28 cellular contexts compared by ENCODE assay signal in genomic region chr1:164515932-164516331, GRCh38. TPM values are rescaled to one million over a fixed set of nuclear protein-coding genes. Genes with fewer than 3 reads are reported as not detected.
DNase-seq lines count a peak whose midpoint lies in the region; ATAC-seq and TF ChIP-seq lines count a peak whose summit lies in the region.
"Had no signal": no experiment of that assay in that cellular context is flagged by ENCODE, and none has a peak within 500 bp of the region (broad histone marks: within the 10 kb centered on the region; RNA-seq: fewer than 3 reads in every experiment).

No MANE protein-coding gene starts in this region.

- H3K4me3 ChIP-seq in gastrocnemius medialis, result no peak overlapping the region
- H3K4me3 ChIP-seq: BLaER1 treated with 17β-estradiol and CSF1 and Interleukin-3, amounts not matched to agents 10 nM and 100 nM; ovary; Peyer's patch; right lobe of liver; SK-N-MC; vagina had no signal

- TF ChIP-seq CTCF in brain (conservative IDR thresholded peaks at IDR 0.05) (no peak), glutamatergic neuron (IDR thresholded peaks at IDR 0.05; ENCODE audit: partially characterized antibody, unreplicated experiment) (no peak), gastrocnemius medialis (IDR thresholded peaks at IDR 0.05 in 4 of 5, conservative IDR thresholded peaks at IDR 0.05 in 1 of 5) (no peak)

- no peaks in the 10 kb centered on the region for H3K27me3 ChIP-seq in gastrocnemius medialis
- H3K27me3 ChIP-seq: BLaER1 treated with 17β-estradiol and CSF1 and Interleukin-3, amounts not matched to agents 10 nM and 100 nM; ovary; Peyer's patch; right lobe of liver; vagina had no signal

- no peaks in the 10 kb centered on the region for H3K36me3 Mint-ChIP-seq in brain
- no peaks in the 10 kb centered on the region for H3K36me3 Mint-ChIP-seq in glutamatergic neuron (ENCODE audit: unreplicated experiment)

- in situ Hi-C loops in gastrocnemius medialis (cut with MboI; ENCODE audit: low sequenced_read_pairs in 4 of 4), result no loop called here

- H3K36me3 ChIP-seq in gastrocnemius medialis, result no peaks in the 10 kb centered on the region
- H3K36me3 ChIP-seq: BLaER1 treated with 17β-estradiol and CSF1 and Interleukin-3, amounts not matched to agents 10 nM and 100 nM; ovary; Peyer's patch; right lobe of liver; vagina had no signal

- H3K27ac Mint-ChIP-seq in brain (peak overlapping the region in 3 of 5 experiments; percentile 40 to 76 (median 75)), glutamatergic neuron (ENCODE audit: unreplicated experiment) (peak overlapping the region; percentile 41)
- H3K27ac Mint-ChIP-seq: activated B cell treated with CpG ODN at 0.5 μM for 24 hours; activated CD4-positive, alpha-beta memory T cell treated with anti-CD3 and anti-CD28 coated beads, Interleukin-2, amount 10 ng/mL, durations not matched to agents 7 days and 5 days; effector memory CD8-positive, alpha-beta T cell had no signal

- peak overlapping the region; percentile 1 to 60 (median 23) for H3K27ac ChIP-seq in gastrocnemius medialis
- H3K27ac ChIP-seq: BLaER1 treated with 17β-estradiol and CSF1 and Interleukin-3, amounts not matched to agents 10 nM and 100 nM; ovary; Peyer's patch; right lobe of liver; SK-N-MC; vagina had no signal

- H3K4me1 Mint-ChIP-seq in brain, result peaks cover 63% of the 10 kb centered on the region
- H3K4me1 Mint-ChIP-seq in glutamatergic neuron (ENCODE audit: low read depth, unreplicated experiment), result peaks cover 30% of the 10 kb centered on the region
- H3K4me1 Mint-ChIP-seq: activated B cell treated with CpG ODN at 0.5 μM for 24 hours; activated CD4-positive, alpha-beta memory T cell treated with anti-CD3 and anti-CD28 coated beads, Interleukin-2, amount 10 ng/mL, durations not matched to agents 7 days and 5 days; central memory CD8-positive, alpha-beta T cell had no signal

- DNase-seq in NCI-H82 (lab: John Stamatoyannopoulos, UW) (peak; percentile 32), NCI-H82 treated with DMSO at 0.1 percent for 48 hours (lab: John Stamatoyannopoulos, UW; ENCODE audit: unreplicated experiment) (no peak), glutamatergic neuron (no peak), gastrocnemius medialis (no peak), globus pallidus (ENCODE audit: low spot score) (no peak)
- DNase-seq: activated B cell treated with CpG ODN at 0.5 μM for 24 hours; activated CD4-positive, alpha-beta memory T cell treated with anti-CD3 and anti-CD28 coated beads, Interleukin-2, amount 10 ng/mL, durations not matched to agents 7 days and 5 days; activated gamma-delta T cell treated with Interleukin-2 at 50 U/mL for 16 hours; activated T-cell treated with anti-CD3 and anti-CD28 coated beads for 4 hours; amygdala; effector memory CD8-positive, alpha-beta T cell; hippocampal formation; KBM-7; mammary epithelial cell; NCI-H2029; NCI-H226; NK-92 treated with Interleukin-12 subunit alpha and Interleukin-12 subunit beta, amount 100 ng/mL, for 24 hours; ovary; Peyer's patch; right lobe of liver; T-helper 9 cell had no signal

- H3K27me3 Mint-ChIP-seq in brain (no peaks in the 10 kb centered on the region), glutamatergic neuron (ENCODE audit: unreplicated experiment) (no peaks in the 10 kb centered on the region)
- H3K27me3 Mint-ChIP-seq: activated B cell treated with CpG ODN at 0.5 μM for 24 hours; activated CD4-positive, alpha-beta memory T cell treated with anti-CD3 and anti-CD28 coated beads, Interleukin-2, amount 10 ng/mL, durations not matched to agents 7 days and 5 days; central memory CD8-positive, alpha-beta T cell; effector memory CD8-positive, alpha-beta T cell had no signal

- H3K4me3 Mint-ChIP-seq in brain, result peak overlapping the region in 1 of 5 experiments; percentile 23
- H3K4me3 Mint-ChIP-seq in glutamatergic neuron (ENCODE audit: unreplicated experiment), result no peak overlapping the region
- H3K4me3 Mint-ChIP-seq: activated B cell treated with CpG ODN at 0.5 μM for 24 hours; activated CD4-positive, alpha-beta memory T cell treated with anti-CD3 and anti-CD28 coated beads, Interleukin-2, amount 10 ng/mL, durations not matched to agents 7 days and 5 days; central memory CD8-positive, alpha-beta T cell; effector memory CD8-positive, alpha-beta T cell had no signal

- ATAC-seq in gastrocnemius medialis (no peak), HG02763 (IDR thresholded peaks at IDR 0.05; ENCODE audit: unreplicated experiment) (no peak), GM18517 (IDR thresholded peaks at IDR 0.05; ENCODE audit: unreplicated experiment) (no peak)
- ATAC-seq: effector memory CD8-positive, alpha-beta T cell; right lobe of liver had no signal

- no peak for TF ChIP-seq POLR2A in gastrocnemius medialis (IDR thresholded peaks at IDR 0.05)

- intact Hi-C loops in gastrocnemius medialis (cut with DNase I; ENCODE audit: low total_unique reads), result loop anchor here (2.0 to 5.0 kb wide), 3 partner anchors 43 to 306 kb away; partner anchors contain the start of gene PBX1

- H3K9me3 Mint-ChIP-seq in brain (peaks cover 0 to 4% (median 0%) of the 10 kb centered on the region in 5 experiments), glutamatergic neuron (ENCODE audit: unreplicated experiment) (no peaks in the 10 kb centered on the region)
- H3K9me3 Mint-ChIP-seq: activated B cell treated with CpG ODN at 0.5 μM for 24 hours; central memory CD8-positive, alpha-beta T cell had no signal

- H3K4me1 ChIP-seq in gastrocnemius medialis, result peaks cover 14 to 16% of the 10 kb centered on the region in 2 donors
- H3K4me1 ChIP-seq: Peyer's patch, right lobe of liver had no signal

- no peaks in the 10 kb centered on the region for H3K9me3 ChIP-seq in gastrocnemius medialis
- H3K9me3 ChIP-seq: BLaER1 treated with 17β-estradiol and CSF1 and Interleukin-3, amounts not matched to agents 10 nM and 100 nM; ovary; Peyer's patch; right lobe of liver; vagina had no signal

RNA-seq across cellular contexts. Expression of gene PBX1, which starts 43.1 kb away (rescaled TPM):
- 72.1 TPM for polyA plus RNA-seq in brain (ENCODE audit: insufficient read depth, low read depth, low replicate concordance)
- total RNA-seq in glutamatergic neuron (ENCODE audit: unreplicated experiment) (98.7 TPM), gastrocnemius medialis (10 to 100 TPM; 21.7 to 36.5 (median 29.0) TPM)
- total RNA-seq: activated B cell treated with CpG ODN at 0.5 μM for 24 hours had no signal
